ENCODE assay signal across 23 cellular contexts in the genomic region with DNA sequence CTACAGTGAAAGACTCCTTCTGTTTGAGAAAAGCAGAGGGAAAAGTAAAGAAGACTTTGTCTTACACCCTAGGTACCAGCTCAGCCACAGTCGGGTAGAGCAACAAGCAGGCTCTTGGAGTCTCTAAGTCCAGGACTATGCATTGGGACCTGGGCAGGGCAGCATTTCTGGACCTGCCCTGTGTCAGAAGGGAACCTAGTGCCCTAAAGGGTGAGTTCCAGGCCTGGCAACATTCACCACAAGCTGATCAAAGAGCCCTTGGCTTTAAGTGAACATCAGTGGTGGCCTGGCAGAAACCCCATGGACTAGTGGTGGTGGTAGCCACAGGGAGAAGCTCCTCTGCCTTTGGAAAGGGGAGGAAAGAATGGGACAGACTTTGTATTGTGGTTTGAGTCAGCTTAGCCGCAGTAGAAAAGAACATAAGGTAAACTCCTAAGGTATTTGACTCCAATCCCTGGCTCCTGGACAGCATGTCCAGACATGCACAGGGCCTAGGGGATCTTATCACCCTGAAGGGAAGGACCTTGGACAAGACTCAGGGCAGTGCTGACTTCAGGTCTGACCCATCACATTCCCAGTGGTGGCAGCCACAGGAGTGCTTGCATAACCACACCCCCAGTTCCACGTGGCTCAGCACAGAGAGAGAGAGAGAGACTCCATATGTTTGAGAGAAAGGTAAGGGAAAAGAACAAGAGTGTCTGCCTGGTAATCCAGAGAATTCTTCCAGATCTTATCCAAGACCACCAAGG. TPM values are rescaled to one million over a fixed set of nuclear protein-coding genes. Genes with fewer than 3 reads are reported as not detected.
DNase-seq lines count a peak whose midpoint lies in the region; ATAC-seq and TF ChIP-seq lines count a peak whose summit lies in the region.
"Had no signal": no experiment of that assay in that cellular context is flagged by ENCODE, and none has a peak within 500 bp of the region (broad histone marks: within the 10 kb centered on the region; RNA-seq: fewer than 3 reads in every experiment).

No MANE protein-coding gene starts in this region.

- H3K9me3 ChIP-seq in mesenchymal stem cell (ENCODE audit: control insufficient read depth, low read length): peaks cover 15% of the 10 kb centered on the region
- H3K9me3 ChIP-seq: SJSA1 had no signal

- H3K14ac ChIP-seq in mesenchymal stem cell (ENCODE audit: low read length in 2 of 2): no peak overlapping the region

- no peaks in the 10 kb centered on the region for H3K4me1 ChIP-seq in mesenchymal stem cell (ENCODE audit: control insufficient read depth, insufficient read depth, low read depth, low read length)
- H3K4me1 ChIP-seq: BLaER1 treated with 17β-estradiol and CSF1 and Interleukin-3, amounts not matched to agents 10 nM and 100 nM; left ventricle myocardium inferior; SJSA1 had no signal

- H3K23ac ChIP-seq in mesenchymal stem cell (ENCODE audit: low read length in 2 of 2): no peak overlapping the region

- no peak overlapping the region for H2BK120ac ChIP-seq in mesenchymal stem cell (ENCODE audit: low read depth, low read length)

- H3K9ac ChIP-seq in mesenchymal stem cell (ENCODE audit: low read length): no peak overlapping the region
- H3K9ac ChIP-seq: BLaER1 treated with 17β-estradiol and CSF1 and Interleukin-3, amounts not matched to agents 10 nM and 100 nM had no signal

- TF ChIP-seq CTCF in RWPE1 (conservative IDR thresholded peaks at IDR 0.05; ENCODE audit: low read depth): no peak

- peak overlapping the region in 1 of 2 experiments; percentile 47 for H2BK12ac ChIP-seq in mesenchymal stem cell (ENCODE audit: low read length in 2 of 2)

- H3K4ac ChIP-seq in mesenchymal stem cell (ENCODE audit: low read depth in 1 of 2, low read length in 2 of 2): no peak overlapping the region

- no peak overlapping the region for H4K8ac ChIP-seq in mesenchymal stem cell (ENCODE audit: low read length)

- POLR2A ChIA-PET in RWPE1 (lab: Yijun Ruan, JAX; ENCODE audit: low non-redundant PET): interaction anchor here (0.8 kb wide), 1 partner anchor 664 kb away, joined by 3 read pairs; a partner anchor contains a TSS

- no peak overlapping the region for H4K91ac ChIP-seq in mesenchymal stem cell (ENCODE audit: low read length)

- H3K27ac ChIP-seq in RWPE1 (peak overlapping the region; percentile 39), mesenchymal stem cell (ENCODE audit: low read length, poor library complexity, severe bottlenecking) (no peak overlapping the region)
- H3K27ac ChIP-seq: BLaER1 treated with 17β-estradiol and CSF1 and Interleukin-3, amounts not matched to agents 10 nM and 100 nM; left ventricle myocardium inferior; SJSA1; VCaP had no signal

- no peak overlapping the region for H3K4me2 ChIP-seq in mesenchymal stem cell (ENCODE audit: low read length, poor library complexity, severe bottlenecking)
- H3K4me2 ChIP-seq: BLaER1 treated with 17β-estradiol and CSF1 and Interleukin-3, amounts not matched to agents 10 nM and 100 nM had no signal

- H2AFZ ChIP-seq in mesenchymal stem cell (ENCODE audit: low read depth, low read length): no peak overlapping the region

- no peak overlapping the region for H3K4me3 ChIP-seq in mesenchymal stem cell (ENCODE audit: insufficient read depth in 1 of 2, low read depth in 1 of 2, low read length in 2 of 2)
- H3K4me3 ChIP-seq: BLaER1 treated with 17β-estradiol and CSF1 and Interleukin-3, amounts not matched to agents 10 nM and 100 nM; K562; left ventricle myocardium inferior; SJSA1 had no signal

- peak overlapping the region in 1 of 2 experiments; percentile 44 for H3K18ac ChIP-seq in mesenchymal stem cell (ENCODE audit: low read depth in 1 of 2, low read length in 2 of 2)

- CTCF ChIA-PET in RWPE1 (lab: Yijun Ruan, JAX): interaction anchor here (0.7 to 1.3 kb wide), 2 partner anchors 13 to 58 kb away, joined by 3 to 6 read pairs; no protein-coding TSS in a partner anchor

- WGBS in mesenchymal stem cell: 88% methylated on average over 3 of the region's 3 CpGs

- H3K79me1 ChIP-seq in mesenchymal stem cell (replicated peaks; ENCODE audit: low read length, poor library complexity, severe bottlenecking): no peaks in the 10 kb centered on the region

- ATAC-seq in esophagus mucosa: peak; percentile 54
- ATAC-seq: K562 had no signal

- H2AK5ac ChIP-seq in mesenchymal stem cell (ENCODE audit: low read length, severe bottlenecking): no peak overlapping the region

- no peaks in the 10 kb centered on the region for H3K36me3 ChIP-seq in mesenchymal stem cell (ENCODE audit: control insufficient read depth in 1 of 2, insufficient read depth in 2 of 2, low read depth in 1 of 2, low read length in 2 of 2)
- H3K36me3 ChIP-seq: BLaER1 treated with 17β-estradiol and CSF1 and Interleukin-3, amounts not matched to agents 10 nM and 100 nM; left ventricle myocardium inferior; SJSA1 had no signal

- H2BK15ac ChIP-seq in mesenchymal stem cell (ENCODE audit: low read depth, poor library complexity, severe bottlenecking): peak overlapping the region; percentile 74

- no peak overlapping the region for H2BK5ac ChIP-seq in mesenchymal stem cell (ENCODE audit: low read depth, low read length, poor library complexity, severe bottlenecking)

- H3K27me3 ChIP-seq in mesenchymal stem cell (ENCODE audit: control insufficient read depth in 1 of 2, insufficient read depth in 1 of 2, low read length in 2 of 2): no peaks in the 10 kb centered on the region
- H3K27me3 ChIP-seq: BLaER1 treated with 17β-estradiol and CSF1 and Interleukin-3, amounts not matched to agents 10 nM and 100 nM had no signal

- DNase-seq in ELF-1 (ENCODE audit: low read depth, low spot score) (peak; percentile 12), RWPE1 (ENCODE audit: low spot score) (peak; percentile 78), mesenchymal stem cell (no peak), NCI-H2196 (lab: John Stamatoyannopoulos, UW; ENCODE audit: unreplicated experiment) (no peak), AG08395 (ENCODE audit: low spot score) (no peak), C1 segment of cervical spinal cord (lab: John Stamatoyannopoulos, UW) (no peak), HK-2 (ENCODE audit: unreplicated experiment) (no peak)
- DNase-seq: activated CD4-positive, alpha-beta memory T cell treated with anti-CD3 and anti-CD28 coated beads, Interleukin-2, amount 10 ng/mL, durations not matched to agents 7 days and 5 days; activated T-cell treated with anti-CD3 and anti-CD28 coated beads, Interleukin-2, amount 50 U/mL, for 1 hour; amniotic stem cell; GDM1; left ventricle myocardium inferior; MV-4-11; NCI-H1930; NCI-H345; substantia nigra had no signal

RNA-seq across cellular contexts. Expression of a gene that starts 32.6 kb away (rescaled TPM):
- total RNA-seq in esophagus mucosa: not detected
- not detected for polyA plus RNA-seq in mesenchymal stem cell (2013, experiment 1 of 2)
- not detected for polyA plus RNA-seq in mesenchymal stem cell (2013, experiment 2 of 2)
- total RNA-seq: activated CD4-positive, alpha-beta memory T cell treated with anti-CD3 and anti-CD28 coated beads, Interleukin-2, amount 10 ng/mL, durations not matched to agents 7 days and 5 days; glomerular endothelial cell; K562; T-helper 2 cell treated with Interferon-gamma antibody and Interleukin-4, amounts not matched to agents 100 ng/mL and 5 ng/mL, for 36 hours had no signal
- polyA plus RNA-seq: K562 had no signal

RNA-seq across cellular contexts. Expression of a gene that starts 46.7 kb away (rescaled TPM):
- total RNA-seq in esophagus mucosa: 20.7 TPM
- 9.5 TPM for polyA plus RNA-seq in mesenchymal stem cell (2013, experiment 1 of 2)
- 10.4 TPM for polyA plus RNA-seq in mesenchymal stem cell (2013, experiment 2 of 2)
- total RNA-seq: activated CD4-positive, alpha-beta memory T cell treated with anti-CD3 and anti-CD28 coated beads, Interleukin-2, amount 10 ng/mL, durations not matched to agents 7 days and 5 days; T-helper 2 cell treated with Interferon-gamma antibody and Interleukin-4, amounts not matched to agents 100 ng/mL and 5 ng/mL, for 36 hours had no signal

Comparison
In these comparisons a context has a peak if more than half of its experiments do, and no peak if none do; other contexts are left out.
1. DNase-seq: peak in ELF-1 (single experiment) and RWPE1 (single experiment); none in mesenchymal stem cell (single experiment), NCI-H2196 (single experiment), AG08395 (single experiment), C1 segment of cervical spinal cord (0 of 14) and HK-2 (single experiment).